In the genomic region with DNA sequence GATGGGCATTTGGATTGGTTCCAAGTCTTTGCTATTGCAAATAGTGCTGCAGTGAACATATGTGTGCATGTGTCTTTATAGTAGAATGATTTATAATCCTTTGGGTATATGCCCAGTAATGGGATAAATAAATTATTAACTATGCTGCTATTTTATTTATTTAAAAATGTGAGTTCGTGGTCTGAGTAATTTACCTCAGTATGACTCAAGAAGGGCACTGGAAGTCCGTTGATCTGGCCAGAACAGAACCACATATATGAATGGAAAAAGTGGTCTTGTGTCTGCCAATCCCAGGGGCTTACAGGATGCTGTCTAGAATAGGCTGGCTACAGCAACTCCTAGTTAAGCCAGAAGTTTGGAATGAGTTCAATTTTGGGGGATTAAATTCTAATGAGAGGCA, we compare ENCODE assay signal across 26 cellular contexts.
"Had no signal": no experiment of that assay in that cellular context is flagged by ENCODE, and none has a peak within 500 bp of the region (broad histone marks: within the 10 kb centered on the region; RNA-seq: fewer than 3 reads in every experiment).

No MANE protein-coding gene starts in this region.

- H3K27ac ChIP-seq: ascending aorta, breast epithelium, cardiac muscle cell, colonic mucosa, epithelial cell of prostate, esophagus squamous epithelium, heart left ventricle, VCaP had no signal

- H3K4me1 ChIP-seq: ascending aorta, breast epithelium, colonic mucosa, esophagus squamous epithelium, heart left ventricle had no signal

- H3K4me3 ChIP-seq: ascending aorta, breast epithelium, cardiac muscle cell, colonic mucosa, esophagus squamous epithelium, heart left ventricle had no signal

- H3K27me3 ChIP-seq: ascending aorta, breast epithelium, colonic mucosa had no signal

- H3K36me3 ChIP-seq: ascending aorta, breast epithelium, cardiac muscle cell, colonic mucosa, esophagus squamous epithelium, heart left ventricle had no signal

- DNase-seq: activated CD4-positive, alpha-beta memory T cell treated with anti-CD3 and anti-CD28 coated beads, Interleukin-2, amount 10 ng/mL, durations not matched to agents 7 days and 5 days; activated CD4-positive, alpha-beta T cell treated with anti-CD3 and anti-CD28 coated beads for 1 hour; activated CD4-positive, alpha-beta T cell treated with anti-CD3 and anti-CD28 coated beads for 4 hours; activated CD4-positive, alpha-beta T cell treated with anti-CD3 and anti-CD28 coated beads, Interleukin-2, amount 10 ng/mL, durations not matched to agents 7 days and 5 days; activated CD4-positive, alpha-beta T cell treated with anti-CD3 and anti-CD28 coated beads, Interleukin-2, amount 50 U/mL, for 4 hours; activated CD8-positive, alpha-beta memory T cell treated with anti-CD3 and anti-CD28 coated beads, Interleukin-2, amount 50 U/mL, for 48 hours; activated gamma-delta T cell; activated naive CD4-positive, alpha-beta T cell; activated naive CD4-positive, alpha-beta T cell treated with anti-CD3 and anti-CD28 coated beads, Interleukin-2, amount 10 ng/mL, durations not matched to agents 7 days and 5 days; activated naive CD8-positive, alpha-beta T cell treated with anti-CD3 and anti-CD28 coated beads, Interleukin-2, amount 10 ng/mL, durations not matched to agents 7 days and 5 days; activated T-cell treated with anti-CD3 and anti-CD28 coated beads for 4 hours; activated T-cell treated with anti-CD3 and anti-CD28 coated beads, Interleukin-2, amount 50 U/mL, for 24 hours; activated T-cell treated with anti-CD3 and anti-CD28 coated beads, Interleukin-2, amount 50 U/mL, for 72 hours; central memory CD4-positive, alpha-beta T cell; cerebellar nuclear complex; colonic mucosa; effector CD8-positive, alpha-beta T cell; esophagus squamous epithelium; glutamatergic neuron; heart left ventricle; T-helper 2 cell had no signal

- H3K9me3 ChIP-seq: ascending aorta, colonic mucosa, esophagus squamous epithelium had no signal
